Comparison of ENCODE assay signal across 21 cellular contexts in the genomic region with DNA sequence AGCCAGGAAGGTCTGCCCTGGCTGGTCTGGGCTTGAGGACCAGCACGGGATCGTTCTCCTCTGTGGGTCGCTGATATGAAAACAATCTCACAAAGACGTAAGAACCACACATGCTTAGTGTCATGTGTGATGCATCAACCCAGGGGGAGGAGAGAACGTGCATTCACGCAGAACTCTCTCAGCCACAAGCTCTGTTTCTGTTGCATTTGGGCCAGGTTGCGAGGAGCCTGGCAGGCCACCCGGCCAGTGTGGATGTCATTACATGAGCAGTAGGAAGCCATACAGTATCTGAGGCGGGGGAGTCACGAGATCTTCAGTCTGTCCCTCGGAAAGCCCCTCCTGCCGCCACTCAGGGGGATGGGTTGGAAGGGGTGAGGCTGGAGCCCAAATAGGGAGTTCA. TPM values are rescaled to one million over a fixed set of nuclear protein-coding genes. Genes with fewer than 3 reads are reported as not detected.
DNase-seq lines count a peak whose midpoint lies in the region; ATAC-seq, FAIRE-seq and TF ChIP-seq lines count a peak whose summit lies in the region.
"Had no signal": no experiment of that assay in that cellular context is flagged by ENCODE, and none has a peak within 500 bp of the region (broad histone marks: within the 10 kb centered on the region; RNA-seq: fewer than 3 reads in every experiment).

No MANE protein-coding gene starts in this region.

- in situ Hi-C loops in GM12878 (cut with MboI) = no loop called here

- H3K36me3 ChIP-seq in GM12878 (ENCODE audit: control insufficient read depth in 2 of 2, insufficient read depth in 2 of 2, low read length in 1 of 2) (no peaks in the 10 kb centered on the region), upper lobe of right lung (no peaks in the 10 kb centered on the region)
- H3K36me3 ChIP-seq: HAP-1, neutrophil had no signal

- CTCF ChIA-PET in GM12878 (lab: Yijun Ruan, JAX) = no interaction called here

- TF ChIP-seq CTCF in GM12878 (IDR thresholded peaks at IDR 0.05 in 2 of 3, conservative IDR thresholded peaks at IDR 0.05 in 1 of 3; ENCODE audit: control insufficient read depth in 2 of 3, extremely low read depth in 1 of 3, insufficient read depth in 1 of 3, low read depth in 3 of 3, low read length in 3 of 3) (no peak), mesothelial cell of epicardium (IDR thresholded peaks at IDR 0.05; ENCODE audit: unreplicated experiment) (no peak), upper lobe of right lung (IDR thresholded peaks at IDR 0.05) (no peak)

- no peak overlapping the region for H3K4me2 ChIP-seq in GM12878 (ENCODE audit: control insufficient read depth, insufficient read depth)

- peaks cover 46% of the 10 kb centered on the region for H3K4me1 Mint-ChIP-seq in mesothelial cell of epicardium

- peak; percentile 93 for ATAC-seq in GM12878
- no peak for ATAC-seq in upper lobe of right lung
- ATAC-seq in GM18858 (IDR thresholded peaks at IDR 0.05; ENCODE audit: unreplicated experiment) = no peak
- ATAC-seq: HepG2, left colon, mucosa of descending colon, right cardiac atrium had no signal

- no peak for TF ChIP-seq RAD21 in GM12878 (IDR thresholded peaks at IDR 0.05; ENCODE audit: insufficient read depth, low read depth, low read length)

- intact Hi-C loops in GM12878 (cut with micrococcal nuclease; ENCODE audit: unreplicated experiment) (no loop called here), upper lobe of right lung (cut with DNase I) (no loop called here)

- H3K27ac ChIP-seq in GM12878 (ENCODE audit: control insufficient read depth, insufficient read depth) = no peak overlapping the region
- H3K27ac ChIP-seq in upper lobe of right lung = no peak overlapping the region
- H3K27ac ChIP-seq: coronary artery, neutrophil, testis had no signal

- RAD21 ChIA-PET in GM12878 (lab: Charles Lee; ENCODE audit: unreplicated experiment) = no interaction called here

- H3K79me2 ChIP-seq in GM12878 (ENCODE audit: control insufficient read depth, insufficient read depth, low read length) = no peaks in the 10 kb centered on the region

- POLR2A ChIA-PET in GM12878 (lab: Charles Lee) = no interaction called here

- peak overlapping the region; percentile 64 for H3K27ac Mint-ChIP-seq in mesothelial cell of epicardium
- H3K27ac Mint-ChIP-seq: activated naive CD4-positive, alpha-beta T cell treated with anti-CD3 and anti-CD28 coated beads for 36 hours had no signal

- no peak overlapping the region for H2AFZ ChIP-seq in GM12878 (ENCODE audit: control insufficient read depth, low read depth, low read length)

- TF ChIP-seq POLR2A in GM12878 (IDR thresholded peaks at IDR 0.05; ENCODE audit: low read depth, low read length) = no peak

- H3K27me3 Mint-ChIP-seq in mesothelial cell of epicardium (ENCODE audit: low read depth) = no peaks in the 10 kb centered on the region

- WGBS in GM12878 (ENCODE audit: insufficient coverage, insufficient replicate concordance, low lambda C conversion rate, missing lambda C conversion rate) = 26% methylated on average over 12 of the region's 12 CpGs

- H3K9me3 Mint-ChIP-seq in mesothelial cell of epicardium = peaks cover 10% of the 10 kb centered on the region

- no peak for FAIRE-seq in GM12878 (lab: Jason Lieb, UNC)
- FAIRE-seq: G401.6, HepG2 had no signal

- BruUV-seq in GM12878 (replicated peaks; lab: Mats Ljungman, UMichigan) = no TSS peak

- peak; percentile 42 for DNase-seq in HK-2 (ENCODE audit: unreplicated experiment)
- peak; percentile 11 for DNase-seq in GM12878 (ENCODE audit: low read depth, low spot score)
- no peak for DNase-seq in mesothelial cell of epicardium (ENCODE audit: low spot score in 2 of 2, unreplicated experiment in 2 of 2)
- DNase-seq in upper lobe of right lung = peak; percentile 29
- no peak for DNase-seq in SW480 (ENCODE audit: low spot score)
- no peak for DNase-seq in amniotic stem cell (lab: John Stamatoyannopoulos, UW)
- DNase-seq: activated naive CD4-positive, alpha-beta T cell treated with anti-CD3 and anti-CD28 coated beads for 36 hours; foreskin melanocyte; left colon; NCI-H1417 treated with DMSO at 0.1 percent for 48 hours; NCI-H524 treated with DMSO at 0.1 percent for 48 hours; stimulated activated CD4-positive, alpha-beta T cell treated with anti-CD3 and anti-CD28 coated beads, Interleukin-15, amount 100 ng/mL, for 24 hours; testis had no signal

- H3K36me3 Mint-ChIP-seq in mesothelial cell of epicardium = peaks cover 3% of the 10 kb centered on the region

- SMC1A ChIA-PET in GM12878 (lab: Charles Lee; ENCODE audit: uncharacterized antibody, unreplicated experiment) = no interaction called here

- no peaks in the 10 kb centered on the region; the same call in 1 of the 2 replicates for H3K4me1 ChIP-seq in GM12878 (ENCODE audit: control insufficient read depth, insufficient read depth, low read length)
- H3K4me1 ChIP-seq in upper lobe of right lung = no peaks in the 10 kb centered on the region
- H3K4me1 ChIP-seq: HAP-1, testis had no signal

- H3K27me3 ChIP-seq in GM12878 (replicated peaks in 1 of 2; ENCODE audit: control insufficient read depth in 2 of 2, insufficient read depth in 2 of 2, low read length in 1 of 2) = no peaks in the 10 kb centered on the region
- no peaks in the 10 kb centered on the region for H3K27me3 ChIP-seq in upper lobe of right lung
- H3K27me3 ChIP-seq: neutrophil, testis had no signal

- H3K4me3 Mint-ChIP-seq in mesothelial cell of epicardium = no peak overlapping the region
- H3K4me3 Mint-ChIP-seq: activated naive CD4-positive, alpha-beta T cell treated with anti-CD3 and anti-CD28 coated beads for 36 hours had no signal

- H4K20me1 ChIP-seq in GM12878 (ENCODE audit: control insufficient read depth, insufficient read depth) = no peaks in the 10 kb centered on the region

- no peak overlapping the region for H3K9ac ChIP-seq in GM12878 (ENCODE audit: control insufficient read depth, insufficient read depth, low read length)

- H3K9me3 ChIP-seq in GM12878 (replicated peaks; ENCODE audit: control insufficient read depth, insufficient read depth, low read length) = no peaks in the 10 kb centered on the region; the same call in 2 of the 3 replicates
- H3K9me3 ChIP-seq in upper lobe of right lung = peaks cover 5% of the 10 kb centered on the region
- H3K9me3 ChIP-seq: HAP-1, mucosa of descending colon, neutrophil, testis had no signal

- TF ChIP-seq EP300 in GM12878 (IDR thresholded peaks at IDR 0.05; ENCODE audit: borderline replicate concordance in 1 of 2, control insufficient read depth in 1 of 2, low read depth in 2 of 2, low read length in 2 of 2) = peak in 1 of 2 experiments; percentile 67; a peak in 1 of 4 replicates

- no peak overlapping the region for H3K4me3 ChIP-seq in GM12878
- H3K4me3 ChIP-seq in upper lobe of right lung = no peak overlapping the region
- H3K4me3 ChIP-seq: coronary artery, HAP-1, mucosa of descending colon, testis had no signal

TF ChIP-seq in GM12878, 131 proteins besides CTCF, POLR2A, EP300 and RAD21 (continues in another document):
- TF ChIP-seq RELB (IDR thresholded peaks at IDR 0.05; ENCODE audit: low read depth) (peak; percentile 76), NFIC (IDR thresholded peaks at IDR 0.05; ENCODE audit: low read depth, low read length) (no peak), SKIL (IDR thresholded peaks at IDR 0.05; ENCODE audit: low read depth, poor library complexity, severe bottlenecking) (no peak)

RNA-seq across cellular contexts. Expression of gene KCNQ1OT1, which starts 53.1 kb away (rescaled TPM):
- total RNA-seq in GM12878 (2013; cell fraction: nucleolus; rRNA removed) = 19.7 and 20.8 TPM in 2 replicates
- total RNA-seq in GM12878 (2014; rRNA removed) (1.1 TPM in 2 replicates), GM12878 (2014; rRNA removed; fragmentation: Illumina TruSeq; extraction: Trizol) (1.6 and 1.7 TPM in 2 replicates), GM12878 (2021) (1.1 and 1.3 TPM in 2 replicates), mesothelial cell of epicardium (30.5 to 35.1 TPM (median 31.9 TPM) in 3 replicates), upper lobe of right lung (2.0 TPM)
- polyA plus RNA-seq in GM12878 (2011; ENCODE audit: low read depth) = 0.21 TPM
- polyA plus RNA-seq in GM12878 (2011; rRNA removed) (0.22 and 0.27 TPM in 2 replicates), GM12878 (2014; fragmentation: Illumina TruSeq; extraction: Trizol) (0.35 and 0.36 TPM in 2 replicates), GM12878 (2014; fragmentation: Nextera tagmentation; extraction: Ambion mirVana) (under 1 TPM; 0.02 to 0.13 TPM), GM12878 (2014; rRNA removed) (0.31 and 0.34 TPM in 2 replicates), GM12878 (2016; fragmentation: Nextera tagmentation; extraction: Ambion mirVana) (under 1 TPM; 0.47 to 0.62 TPM)
- polyA plus RNA-seq in GM12878 (2011; cell fraction: cytosol; rRNA removed) = 0.01 and 0.02 TPM in 2 replicates
- polyA plus RNA-seq in GM12878 (2011; cell fraction: nucleus; rRNA removed) = 1.7 and 1.8 TPM in 2 replicates
- 0.31 TPM in 2 replicates for polyA plus RNA-seq in GM12878 (2012)
- polyA minus RNA-seq in GM12878 (2011; rRNA and poly(A)+ RNA removed) = 2.4 and 3.0 TPM in 2 replicates
- 0.10 and 0.13 TPM in 2 replicates for polyA minus RNA-seq in GM12878 (2011; cell fraction: cytosol; rRNA and poly(A)+ RNA removed)
- 4.2 and 7.3 TPM in 2 replicates for polyA minus RNA-seq in GM12878 (2011; cell fraction: nucleus; rRNA and poly(A)+ RNA removed)

Comparison
In these comparisons a context has a peak if more than half of its experiments do, and no peak if none do; other contexts are left out.
1. DNase-seq: peak in HK-2 (single experiment), GM12878 (single experiment) and upper lobe of right lung (single experiment); none in mesothelial cell of epicardium (0 of 2), SW480 (single experiment) and amniotic stem cell (single experiment).